ENCODE assay signal across 20 cellular contexts in the genomic region with DNA sequence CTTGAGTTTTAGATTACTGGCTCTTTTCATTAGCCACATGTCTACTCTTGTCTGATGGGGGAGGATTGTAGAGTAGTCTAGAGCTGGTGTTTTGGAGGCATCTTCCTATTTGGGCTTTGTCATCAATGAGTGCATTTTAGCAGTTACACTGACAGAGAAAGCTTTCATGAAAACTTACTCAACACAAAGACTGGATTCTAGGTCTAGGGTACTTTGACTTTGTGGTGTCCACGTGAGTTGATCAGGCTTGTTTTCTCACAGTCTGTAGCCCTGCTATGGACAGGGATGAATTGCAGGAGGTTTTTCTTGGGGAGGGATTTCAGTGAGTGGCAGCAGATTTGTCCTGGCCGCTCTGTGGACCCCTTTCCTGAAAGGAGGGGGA. TPM values are rescaled to one million over a fixed set of nuclear protein-coding genes. Genes with fewer than 3 reads are reported as not detected.
DNase-seq lines count a peak whose midpoint lies in the region; ATAC-seq and TF ChIP-seq lines count a peak whose summit lies in the region.
"Had no signal": no experiment of that assay in that cellular context is flagged by ENCODE, and none has a peak within 500 bp of the region (broad histone marks: within the 10 kb centered on the region; RNA-seq: fewer than 3 reads in every experiment).

No MANE protein-coding gene starts in this region.

- peak; percentile 47 for DNase-seq in NCI-H82 (lab: John Stamatoyannopoulos, UW)
- DNase-seq in NCI-H82 treated with DMSO at 0.1 percent for 48 hours (lab: John Stamatoyannopoulos, UW; ENCODE audit: unreplicated experiment), result no peak
- DNase-seq in PC-3, result no peak
- no peak for DNase-seq in hepatocyte (ENCODE audit: low spot score)
- no peak for DNase-seq in smooth muscle cell (lab: John Stamatoyannopoulos, UW; ENCODE audit: unreplicated experiment)
- no peak for DNase-seq in Peyer's patch
- no peak for DNase-seq in AG08395 (ENCODE audit: low spot score)
- no peak for DNase-seq in Karpas-422
- DNase-seq: 8988T; activated effector memory CD4-positive, alpha-beta T cell treated with anti-CD3 and anti-CD28 coated beads, Interleukin-2, amount 50 U/mL, for 16 hours; anterior cingulate cortex; Kasumi-1; kidney glomerular epithelial cell; mucosa of descending colon; NCI-H510A treated with DMSO at 0.1 percent for 48 hours; SW 1271; testis had no signal

- H3K9me2 ChIP-seq in PC-3 (replicated peaks; ENCODE audit: low read length) (no peaks in the 10 kb centered on the region), hepatocyte (replicated peaks; ENCODE audit: insufficient read depth) (no peaks in the 10 kb centered on the region), Karpas-422 (replicated peaks; ENCODE audit: insufficient read depth, low read length) (no peaks in the 10 kb centered on the region)

- TF ChIP-seq CTCF in PC-3 (conservative IDR thresholded peaks at IDR 0.05; ENCODE audit: low read depth, low read length) (no peak), hepatocyte (IDR thresholded peaks at IDR 0.05; ENCODE audit: poor library complexity) (no peak), smooth muscle cell (IDR thresholded peaks at IDR 0.05; ENCODE audit: borderline replicate concordance, insufficient read depth, poor library complexity, severe bottlenecking) (no peak), Peyer's patch (IDR thresholded peaks at IDR 0.05) (no peak)

- H3K4me2 ChIP-seq in PC-3 (ENCODE audit: low read length) (peak overlapping the region; percentile 11; the same call in 1 of the 2 replicates), hepatocyte (peak overlapping the region; percentile 57), smooth muscle cell (peak overlapping the region; percentile 36), Karpas-422 (ENCODE audit: low read depth, low read length, poor library complexity, severe bottlenecking) (no peak overlapping the region)

- no peak for TF ChIP-seq POLR2A in Peyer's patch (IDR thresholded peaks at IDR 0.05)

- CTCF ChIA-PET in PC-3 (lab: Charles Lee), result no interaction called here

- H3K4me1 ChIP-seq in PC-3 (ENCODE audit: insufficient read depth, low read length), result peaks cover 69% of the 10 kb centered on the region
- peaks cover 54% of the 10 kb centered on the region for H3K4me1 ChIP-seq in hepatocyte (ENCODE audit: insufficient read depth)
- H3K4me1 ChIP-seq in smooth muscle cell (ENCODE audit: low read depth), result peaks cover 59% of the 10 kb centered on the region
- H3K4me1 ChIP-seq in Peyer's patch, result peaks cover 0 to 68% (median 27%) of the 10 kb centered on the region in 4 donors
- H3K4me1 ChIP-seq in Karpas-422 (ENCODE audit: low read length), result peaks cover 10% of the 10 kb centered on the region

- POLR2A ChIA-PET in PC-3 (lab: Charles Lee; ENCODE audit: unreplicated experiment), result no interaction called here

- peaks cover 100% of the 10 kb centered on the region for H3K79me2 ChIP-seq in PC-3 (ENCODE audit: low read length)
- H3K79me2 ChIP-seq in hepatocyte, result peaks cover 96% of the 10 kb centered on the region
- H3K79me2 ChIP-seq in smooth muscle cell (ENCODE audit: low read depth), result peaks cover 95% of the 10 kb centered on the region
- H3K79me2 ChIP-seq in Karpas-422 (ENCODE audit: low read length), result no peaks in the 10 kb centered on the region

- intact Hi-C loops in PC-3 (cut with micrococcal nuclease), result no loop called here

- 74% methylated on average over 2 of the region's 2 CpGs for WGBS in hepatocyte (ENCODE audit: low lambda C conversion rate, missing lambda C conversion rate)
- 72% methylated on average over 2 of the region's 2 CpGs for WGBS in smooth muscle cell (ENCODE audit: low lambda C conversion rate)

- no peak overlapping the region for H2AFZ ChIP-seq in PC-3 (ENCODE audit: low read length)
- no peak overlapping the region for H2AFZ ChIP-seq in hepatocyte
- H2AFZ ChIP-seq in smooth muscle cell (ENCODE audit: low read depth), result no peak overlapping the region
- H2AFZ ChIP-seq in Karpas-422 (ENCODE audit: low read length), result no peak overlapping the region

- H3K4me3 ChIP-seq in PC-3 (ENCODE audit: low read length) (no peak overlapping the region), hepatocyte (no peak overlapping the region), smooth muscle cell (no peak overlapping the region), Peyer's patch (no peak overlapping the region), Karpas-422 (ENCODE audit: low read length) (no peak overlapping the region)
- H3K4me3 ChIP-seq: mucosa of descending colon, prostate gland, testis had no signal

- H3K9me3 ChIP-seq in PC-3 (ENCODE audit: low read length), result no peaks in the 10 kb centered on the region
- H3K9me3 ChIP-seq in hepatocyte (ENCODE audit: low read depth), result no peaks in the 10 kb centered on the region
- no peaks in the 10 kb centered on the region for H3K9me3 ChIP-seq in smooth muscle cell (replicated peaks; ENCODE audit: low read depth)
- no peaks in the 10 kb centered on the region for H3K9me3 ChIP-seq in Peyer's patch
- no peaks in the 10 kb centered on the region for H3K9me3 ChIP-seq in Karpas-422 (ENCODE audit: low read length)
- H3K9me3 ChIP-seq: mucosa of descending colon, prostate gland, testis had no signal

- BruUV-seq in PC-3 (replicated peaks; lab: Mats Ljungman, UMichigan), result no TSS peak

- no peak for ATAC-seq in PC-3
- ATAC-seq: esophagus mucosa, HCT116 had no signal

- H3K27me3 ChIP-seq in PC-3 (ENCODE audit: low read length), result no peaks in the 10 kb centered on the region
- H3K27me3 ChIP-seq in hepatocyte, result no peaks in the 10 kb centered on the region
- no peaks in the 10 kb centered on the region for H3K27me3 ChIP-seq in smooth muscle cell (ENCODE audit: low read depth)
- H3K27me3 ChIP-seq in Peyer's patch, result no peaks in the 10 kb centered on the region
- no peaks in the 10 kb centered on the region; the same call in 1 of the 2 replicates for H3K27me3 ChIP-seq in Karpas-422 (ENCODE audit: low read length)
- H3K27me3 ChIP-seq: testis had no signal

- H3K36me3 ChIP-seq in PC-3 (ENCODE audit: low read depth, low read length), result peaks cover 12% of the 10 kb centered on the region; the same call in 1 of the 2 replicates
- H3K36me3 ChIP-seq in hepatocyte (replicated peaks; ENCODE audit: insufficient read depth, low read depth), result no peaks in the 10 kb centered on the region
- H3K36me3 ChIP-seq in smooth muscle cell (ENCODE audit: low read depth), result no peaks in the 10 kb centered on the region
- H3K36me3 ChIP-seq in Peyer's patch, result no peaks in the 10 kb centered on the region
- no peaks in the 10 kb centered on the region for H3K36me3 ChIP-seq in Karpas-422 (ENCODE audit: insufficient read depth, low read length)
- H3K36me3 ChIP-seq: prostate gland had no signal

- H3K27ac ChIP-seq in PC-3 (ENCODE audit: low read length), result no peak overlapping the region
- peak overlapping the region; percentile 9 for H3K27ac ChIP-seq in hepatocyte
- no peak overlapping the region for H3K27ac ChIP-seq in smooth muscle cell (ENCODE audit: low read depth)
- no peak overlapping the region for H3K27ac ChIP-seq in Peyer's patch
- no peak overlapping the region for H3K27ac ChIP-seq in Karpas-422 (ENCODE audit: low read length)
- H3K27ac ChIP-seq: prostate gland, testis had no signal

- no peaks in the 10 kb centered on the region for H3F3A ChIP-seq in PC-3 (ENCODE audit: low read length, unreplicated experiment)
- peaks cover 21% of the 10 kb centered on the region for H3F3A ChIP-seq in smooth muscle cell (ENCODE audit: low read depth)

- H3K9ac ChIP-seq in PC-3 (ENCODE audit: low read length), result no peak overlapping the region
- no peak overlapping the region for H3K9ac ChIP-seq in smooth muscle cell (ENCODE audit: low read depth)
- H3K9ac ChIP-seq in Karpas-422 (ENCODE audit: low read length), result no peak overlapping the region

- H4K20me1 ChIP-seq in PC-3 (ENCODE audit: low read length), result peaks cover 86% of the 10 kb centered on the region
- H4K20me1 ChIP-seq in hepatocyte (ENCODE audit: insufficient read depth, poor library complexity, severe bottlenecking), result peaks cover 94% of the 10 kb centered on the region
- peaks cover 99% of the 10 kb centered on the region for H4K20me1 ChIP-seq in smooth muscle cell (ENCODE audit: low read depth)
- H4K20me1 ChIP-seq in Karpas-422 (ENCODE audit: insufficient read depth, low read depth, low read length), result no peaks in the 10 kb centered on the region

RNA-seq across cellular contexts. Expression of a gene that starts 6.5 kb away (rescaled TPM):
- total RNA-seq in PC-3 (2014; rRNA removed), result 211 and 271 TPM in 2 replicates
- 63.0 and 78.2 TPM in 2 replicates for total RNA-seq in hepatocyte
- 18.5 and 25.6 TPM in 2 replicates for polyA plus RNA-seq in hepatocyte
- total RNA-seq in smooth muscle cell, result 109 and 118 TPM in 2 replicates
- polyA plus RNA-seq in smooth muscle cell, result 10.2 and 30.3 TPM in 2 replicates
- 100 to 1,000 TPM; 171 to 456 (median 340) TPM for total RNA-seq in Peyer's patch
- total RNA-seq in Karpas-422 (2014; rRNA removed; shearing (Covaris generic); ENCODE audit: low replicate concordance), result 0.04 and 0.25 TPM in 2 replicates

Comparison
In these comparisons a context has a peak if more than half of its experiments do, and no peak if none do; other contexts are left out.
1. RNA of a gene that starts 6.5 kb away (total RNA-seq): 171 to 456 TPM in Peyer's patch, 211 to 271 TPM in PC-3, 109 to 118 TPM in smooth muscle cell and 63.0 to 78.2 TPM in hepatocyte; 0.04 to 0.25 TPM in Karpas-422; every median in the first group is over 10 times any median in the second.